ENCODE assay signal across 15 cellular contexts in genomic region chr20:47452736-47453161, GRCh38. TPM values are rescaled to one million over a fixed set of nuclear protein-coding genes. Genes with fewer than 3 reads are reported as not detected.
DNase-seq lines count a peak whose midpoint lies in the region; ATAC-seq and FAIRE-seq lines count a peak whose summit lies in the region.
"Had no signal": no experiment of that assay in that cellular context is flagged by ENCODE, and none has a peak within 500 bp of the region (broad histone marks: within the 10 kb centered on the region; RNA-seq: fewer than 3 reads in every experiment).

No MANE protein-coding gene starts in this region.

- H3K27me3 ChIP-seq in BLaER1 treated with 17β-estradiol and CSF1 and Interleukin-3, amounts not matched to agents 10 nM and 100 nM: no peaks in the 10 kb centered on the region

- H3K9me3 ChIP-seq in BLaER1 treated with 17β-estradiol and CSF1 and Interleukin-3, amounts not matched to agents 10 nM and 100 nM (replicated peaks in 1 of 11): no peaks in the 10 kb centered on the region

- H3K36me3 Mint-ChIP-seq in activated CD4-positive, alpha-beta memory T cell treated with anti-CD3 and anti-CD28 coated beads, Interleukin-2, amount 10 ng/mL, durations not matched to agents 7 days and 5 days (ENCODE audit: low read depth): no peaks in the 10 kb centered on the region
- H3K36me3 Mint-ChIP-seq in memory B cell: no peaks in the 10 kb centered on the region

- DNase-seq in GM19239 (ENCODE audit: insufficient read length, low spot score) (no peak), memory B cell (ENCODE audit: low spot score in 2 of 2) (no peak), NCI-H774 (lab: John Stamatoyannopoulos, UW) (no peak), RKO (ENCODE audit: low spot score) (no peak), SKM-1 (lab: John Stamatoyannopoulos, UW; ENCODE audit: unreplicated experiment) (no peak)
- DNase-seq in activated CD4-positive, alpha-beta memory T cell treated with anti-CD3 and anti-CD28 coated beads, Interleukin-2, amount 10 ng/mL, durations not matched to agents 7 days and 5 days: no peak
- DNase-seq: amygdala, left colon, NCI-H187 treated with DMSO at 0.1 percent for 48 hours, NCI-H69 had no signal

- CTCF ChIA-PET in activated CD4-positive, alpha-beta memory T cell treated with anti-CD3 and anti-CD28 coated beads, Interleukin-2, amount 10 ng/mL, durations not matched to agents 7 days and 5 days (lab: Charles Lee): interaction anchor here (0.6 to 2.0 kb wide), 8 partner anchors 13 to 180 kb away, joined by 3 to 8 read pairs (median 4); partner anchors contain the start of gene NCOA3

- H3K4me3 Mint-ChIP-seq in activated CD4-positive, alpha-beta memory T cell treated with anti-CD3 and anti-CD28 coated beads, Interleukin-2, amount 10 ng/mL, durations not matched to agents 7 days and 5 days: no peak overlapping the region
- H3K4me3 Mint-ChIP-seq in memory B cell: no peak overlapping the region
- H3K4me3 Mint-ChIP-seq: CD4-positive, CD25-positive, alpha-beta regulatory T cell had no signal

- H3K4me2 ChIP-seq in BLaER1 treated with 17β-estradiol and CSF1 and Interleukin-3, amounts not matched to agents 10 nM and 100 nM: peak overlapping the region; percentile 10 to 80 (median 71); a peak in 18 of 22 replicates

- H3K27ac Mint-ChIP-seq in activated CD4-positive, alpha-beta memory T cell treated with anti-CD3 and anti-CD28 coated beads, Interleukin-2, amount 10 ng/mL, durations not matched to agents 7 days and 5 days: peak overlapping the region; percentile 73
- H3K27ac Mint-ChIP-seq in memory B cell: peak overlapping the region; percentile 81
- H3K27ac Mint-ChIP-seq: CD4-positive, CD25-positive, alpha-beta regulatory T cell had no signal

- H3K36me3 ChIP-seq in BLaER1 treated with 17β-estradiol and CSF1 and Interleukin-3, amounts not matched to agents 10 nM and 100 nM: no peaks in the 10 kb centered on the region

- no peaks in the 10 kb centered on the region for H4K20me1 ChIP-seq in BLaER1 treated with 17β-estradiol and CSF1 and Interleukin-3, amounts not matched to agents 10 nM and 100 nM

- peak; percentile 23 for FAIRE-seq in GM19239 (lab: Jason Lieb, UNC)
- FAIRE-seq: H54, TTC549 had no signal

- H3K4me1 ChIP-seq in BLaER1 treated with 17β-estradiol and CSF1 and Interleukin-3, amounts not matched to agents 10 nM and 100 nM: peaks cover 10 to 61% (median 42%) of the 10 kb centered on the region in 10 experiments

- POLR2A ChIA-PET in activated CD4-positive, alpha-beta memory T cell treated with anti-CD3 and anti-CD28 coated beads, Interleukin-2, amount 10 ng/mL, durations not matched to agents 7 days and 5 days (lab: Charles Lee): interaction anchor here (0.9 to 1.5 kb wide), 8 partner anchors 14 to 158 kb away, joined by 3 to 13 read pairs (median 4); partner anchors contain the start of gene NCOA3

- H3K9me3 Mint-ChIP-seq in activated CD4-positive, alpha-beta memory T cell treated with anti-CD3 and anti-CD28 coated beads, Interleukin-2, amount 10 ng/mL, durations not matched to agents 7 days and 5 days: no peaks in the 10 kb centered on the region
- H3K9me3 Mint-ChIP-seq in memory B cell: no peaks in the 10 kb centered on the region
- H3K9me3 Mint-ChIP-seq: CD4-positive, CD25-positive, alpha-beta regulatory T cell had no signal

- H3K27ac ChIP-seq in BLaER1 treated with 17β-estradiol and CSF1 and Interleukin-3, amounts not matched to agents 10 nM and 100 nM: no peak overlapping the region

- H3K4me3 ChIP-seq in BLaER1 treated with 17β-estradiol and CSF1 and Interleukin-3, amounts not matched to agents 10 nM and 100 nM: no peak overlapping the region
- H3K4me3 ChIP-seq: coronary artery had no signal

- peaks cover 42% of the 10 kb centered on the region for H3K4me1 Mint-ChIP-seq in activated CD4-positive, alpha-beta memory T cell treated with anti-CD3 and anti-CD28 coated beads, Interleukin-2, amount 10 ng/mL, durations not matched to agents 7 days and 5 days
- peaks cover 24% of the 10 kb centered on the region for H3K4me1 Mint-ChIP-seq in memory B cell

- ATAC-seq in memory B cell (ENCODE audit: low read depth): no peak
- ATAC-seq: left colon had no signal

- H3K9ac ChIP-seq in BLaER1 treated with 17β-estradiol and CSF1 and Interleukin-3, amounts not matched to agents 10 nM and 100 nM: no peak overlapping the region

- no peaks in the 10 kb centered on the region for H3K27me3 Mint-ChIP-seq in activated CD4-positive, alpha-beta memory T cell treated with anti-CD3 and anti-CD28 coated beads, Interleukin-2, amount 10 ng/mL, durations not matched to agents 7 days and 5 days
- H3K27me3 Mint-ChIP-seq in memory B cell: no peaks in the 10 kb centered on the region
- H3K27me3 Mint-ChIP-seq: CD4-positive, CD25-positive, alpha-beta regulatory T cell had no signal

RNA-seq across cellular contexts. Expression of gene NCOA3, which starts 48.9 kb away (rescaled TPM):
- 10 to 100 TPM; 81.0 to 83.1 TPM for total RNA-seq in activated CD4-positive, alpha-beta memory T cell treated with anti-CD3 and anti-CD28 coated beads, Interleukin-2, amount 10 ng/mL, durations not matched to agents 7 days and 5 days
